ENCODE assay signal across 21 cellular contexts in genomic region chr20:36455972-36456625, GRCh38.
"Had no signal": no experiment of that assay in that cellular context is flagged by ENCODE, and none has a peak within 500 bp of the region (broad histone marks: within the 10 kb centered on the region; RNA-seq: fewer than 3 reads in every experiment).

No MANE protein-coding gene starts in this region.

- H3K4me3 Mint-ChIP-seq: activated CD8-positive, alpha-beta memory T cell treated with anti-CD3 and anti-CD28 coated beads, Interleukin-2, amount 10 ng/mL, durations not matched to agents 7 days and 5 days; activated naive CD8-positive, alpha-beta T cell treated with anti-CD3 and anti-CD28 coated beads, Interleukin-2, amount 10 ng/mL, durations not matched to agents 7 days and 5 days; central memory CD8-positive, alpha-beta T cell; T-helper 1 cell treated with Interleukin-12 subunit alpha and Interleukin-12 subunit beta and Interleukin-4 antibody, amounts not matched to agents 30 μg/mL and 1 μg/mL, for 36 hours had no signal

- H3K27me3 ChIP-seq: body of pancreas, esophagus muscularis mucosa, gastroesophageal sphincter, heart left ventricle, tibial artery, uterus had no signal

- H3K4me2 ChIP-seq: smooth muscle cell had no signal

- H3K4me3 ChIP-seq: body of pancreas, esophagus muscularis mucosa, gastroesophageal sphincter, heart left ventricle, left ventricle myocardium inferior, psoas muscle, smooth muscle cell, tibial artery, uterus had no signal

- H3K4me1 ChIP-seq: uterus had no signal

- ATAC-seq: activated CD8-positive, alpha-beta memory T cell treated with anti-CD3 and anti-CD28 coated beads, Interleukin-2, amount 10 ng/mL, durations not matched to agents 7 days and 5 days; gastroesophageal sphincter; sciatic nerve had no signal

- H3K36me3 Mint-ChIP-seq: activated CD8-positive, alpha-beta memory T cell treated with anti-CD3 and anti-CD28 coated beads, Interleukin-2, amount 10 ng/mL, durations not matched to agents 7 days and 5 days; activated naive CD8-positive, alpha-beta T cell treated with anti-CD3 and anti-CD28 coated beads, Interleukin-2, amount 10 ng/mL, durations not matched to agents 7 days and 5 days had no signal

- H3K27ac Mint-ChIP-seq: activated CD8-positive, alpha-beta memory T cell treated with anti-CD3 and anti-CD28 coated beads, Interleukin-2, amount 10 ng/mL, durations not matched to agents 7 days and 5 days; T-helper 1 cell treated with Interleukin-12 subunit alpha and Interleukin-12 subunit beta and Interleukin-4 antibody, amounts not matched to agents 30 μg/mL and 1 μg/mL, for 36 hours had no signal

- H3K9me3 Mint-ChIP-seq: activated naive CD8-positive, alpha-beta T cell treated with anti-CD3 and anti-CD28 coated beads, Interleukin-2, amount 10 ng/mL, durations not matched to agents 7 days and 5 days; central memory CD8-positive, alpha-beta T cell; T-helper 1 cell treated with Interleukin-12 subunit alpha and Interleukin-12 subunit beta and Interleukin-4 antibody, amounts not matched to agents 30 μg/mL and 1 μg/mL, for 36 hours had no signal

- H3K9me3 ChIP-seq: body of pancreas, esophagus muscularis mucosa, gastroesophageal sphincter, heart left ventricle, left ventricle myocardium inferior, psoas muscle, tibial artery, uterus had no signal

- DNase-seq: activated CD4-positive, alpha-beta T cell treated with anti-CD3 and anti-CD28 coated beads for 1 hour; activated CD4-positive, alpha-beta T cell treated with anti-CD3 and anti-CD28 coated beads, Interleukin-2, amount 50 U/mL, for 4 hours; activated CD8-positive, alpha-beta memory T cell treated with anti-CD3 and anti-CD28 coated beads, Interleukin-2, amount 10 ng/mL, durations not matched to agents 7 days and 5 days; activated naive CD4-positive, alpha-beta T cell; activated naive CD8-positive, alpha-beta T cell treated with anti-CD3 and anti-CD28 coated beads, Interleukin-2, amount 10 ng/mL, durations not matched to agents 7 days and 5 days; body of pancreas; effector CD8-positive, alpha-beta T cell; left ventricle myocardium inferior; mammary epithelial cell; psoas muscle; stimulated activated CD4-positive, alpha-beta T cell treated with anti-CD3 and anti-CD28 coated beads, Interleukin-4, amount 100 ng/mL, for 24 hours; stimulated activated naive CD4-positive, alpha-beta T cell; tibial artery; uterus had no signal

- H3K36me3 ChIP-seq: esophagus muscularis mucosa, gastroesophageal sphincter, heart left ventricle, left ventricle myocardium inferior, tibial artery, uterus had no signal

- H3K27ac ChIP-seq: heart left ventricle, uterus had no signal
